31 cellular contexts compared by ENCODE assay signal in genomic region chr16:85098565-85098964, GRCh38. TPM values are rescaled to one million over a fixed set of nuclear protein-coding genes. Genes with fewer than 3 reads are reported as not detected.
"Had no signal": no experiment of that assay in that cellular context is flagged by ENCODE, and none has a peak within 500 bp of the region (broad histone marks: within the 10 kb centered on the region; RNA-seq: fewer than 3 reads in every experiment).

No MANE protein-coding gene starts in this region.

- H3K27me3 Mint-ChIP-seq: activated CD4-positive, alpha-beta T cell treated with anti-CD3 and anti-CD28 coated beads for 36 hours; activated naive CD8-positive, alpha-beta T cell treated with anti-CD3 and anti-CD28 coated beads for 36 hours; activated T-cell treated with anti-CD3 and anti-CD28 coated beads, Interleukin-2, amount 50 U/mL, for 24 hours had no signal

- H3K27ac ChIP-seq: coronary artery, esophagus squamous epithelium, gastroesophageal sphincter, thoracic aorta had no signal

- H3K9me3 Mint-ChIP-seq: activated naive CD8-positive, alpha-beta T cell treated with anti-CD3 and anti-CD28 coated beads for 36 hours; activated T-cell treated with anti-CD3 and anti-CD28 coated beads, Interleukin-2, amount 50 U/mL, for 24 hours; activated T-helper 2 cell treated with anti-CD3 and anti-CD28 coated beads, Interferon-gamma antibody, Interleukin-2, Interleukin-4, amounts not matched to agents 10 μg/mL and 5 μg/mL and 100 μg/mL, durations not matched to agents 14 hours and 24 hours and 36 hours; memory B cell; type B pancreatic cell; WTC11 had no signal

- H3K27ac Mint-ChIP-seq: activated CD4-positive, alpha-beta T cell treated with anti-CD3 and anti-CD28 coated beads for 36 hours; activated naive CD8-positive, alpha-beta T cell treated with anti-CD3 and anti-CD28 coated beads for 36 hours; activated T-cell treated with anti-CD3 and anti-CD28 coated beads, Interleukin-2, amount 50 U/mL, for 24 hours; activated T-helper 2 cell treated with anti-CD3 and anti-CD28 coated beads, Interferon-gamma antibody, Interleukin-2, Interleukin-4, amounts not matched to agents 10 μg/mL and 5 μg/mL and 100 μg/mL, durations not matched to agents 14 hours and 24 hours and 36 hours; memory B cell; type B pancreatic cell; WTC11 had no signal

- H3K36me3 ChIP-seq: esophagus squamous epithelium, gastroesophageal sphincter, thoracic aorta had no signal

- H3K4me3 Mint-ChIP-seq: activated CD4-positive, alpha-beta T cell treated with anti-CD3 and anti-CD28 coated beads for 36 hours; activated naive CD8-positive, alpha-beta T cell treated with anti-CD3 and anti-CD28 coated beads for 36 hours; activated T-cell treated with anti-CD3 and anti-CD28 coated beads, Interleukin-2, amount 50 U/mL, for 24 hours; memory B cell; type B pancreatic cell; WTC11 had no signal

- H3K9me3 ChIP-seq: esophagus squamous epithelium, gastroesophageal sphincter, thoracic aorta had no signal

- H3K36me3 Mint-ChIP-seq: activated naive CD8-positive, alpha-beta T cell treated with anti-CD3 and anti-CD28 coated beads for 36 hours; memory B cell; type B pancreatic cell; WTC11 had no signal

- DNase-seq: activated CD4-positive, alpha-beta T cell treated with anti-CD3 and anti-CD28 coated beads for 36 hours; activated CD4-positive, alpha-beta T cell treated with anti-CD3 and anti-CD28 coated beads, Interleukin-2, amount 50 U/mL, for 4 hours; activated CD8-positive, alpha-beta memory T cell treated with anti-CD3 and anti-CD28 coated beads for 24 hours; activated CD8-positive, alpha-beta memory T cell treated with anti-CD3 and anti-CD28 coated beads, Interleukin-2, amount 50 U/mL, for 4 hours; activated naive CD4-positive, alpha-beta T cell treated with Interleukin-2 at 50 U/mL for 16 hours; activated naive CD8-positive, alpha-beta T cell treated with anti-CD3 and anti-CD28 coated beads for 36 hours; activated T-cell treated with anti-CD3 and anti-CD28 coated beads, Interleukin-2, amount 50 U/mL, for 24 hours; amniotic stem cell; cerebellar nuclear complex; esophagus squamous epithelium; head of caudate nucleus; left colon; retina; stimulated activated CD4-positive, alpha-beta T cell treated with anti-CD3 and anti-CD28 coated beads, Interleukin-2, amount 100 ng/mL, for 48 hours; stimulated activated naive CD4-positive, alpha-beta T cell; T-helper 1 cell; T-helper 9 cell had no signal

- ATAC-seq: gastroesophageal sphincter, left colon had no signal

- H3K4me1 ChIP-seq: esophagus squamous epithelium, gastroesophageal sphincter had no signal

- H3K4me3 ChIP-seq: coronary artery, esophagus squamous epithelium, gastroesophageal sphincter, thoracic aorta had no signal

RNA-seq across cellular contexts. Expression of gene CIBAR2, which starts 13.7 kb away (rescaled TPM):
- total RNA-seq: activated CD4-positive, alpha-beta T cell treated with anti-CD3 and anti-CD28 coated beads for 36 hours; activated naive CD8-positive, alpha-beta T cell treated with anti-CD3 and anti-CD28 coated beads for 36 hours; activated T-helper 2 cell treated with anti-CD3 and anti-CD28 coated beads, Interferon-gamma antibody, Interleukin-2, Interleukin-4, amounts not matched to agents 10 μg/mL and 5 μg/mL and 100 μg/mL, durations not matched to agents 14 hours and 24 hours and 36 hours; bronchial epithelial cell; esophagus squamous epithelium; gastroesophageal sphincter; left colon; lower leg skin; mononuclear cell; myocyte; osteocyte; thoracic aorta; WTC11 had no signal
- polyA plus RNA-seq: keratinocyte, neural cell had no signal
